In the genomic region with DNA sequence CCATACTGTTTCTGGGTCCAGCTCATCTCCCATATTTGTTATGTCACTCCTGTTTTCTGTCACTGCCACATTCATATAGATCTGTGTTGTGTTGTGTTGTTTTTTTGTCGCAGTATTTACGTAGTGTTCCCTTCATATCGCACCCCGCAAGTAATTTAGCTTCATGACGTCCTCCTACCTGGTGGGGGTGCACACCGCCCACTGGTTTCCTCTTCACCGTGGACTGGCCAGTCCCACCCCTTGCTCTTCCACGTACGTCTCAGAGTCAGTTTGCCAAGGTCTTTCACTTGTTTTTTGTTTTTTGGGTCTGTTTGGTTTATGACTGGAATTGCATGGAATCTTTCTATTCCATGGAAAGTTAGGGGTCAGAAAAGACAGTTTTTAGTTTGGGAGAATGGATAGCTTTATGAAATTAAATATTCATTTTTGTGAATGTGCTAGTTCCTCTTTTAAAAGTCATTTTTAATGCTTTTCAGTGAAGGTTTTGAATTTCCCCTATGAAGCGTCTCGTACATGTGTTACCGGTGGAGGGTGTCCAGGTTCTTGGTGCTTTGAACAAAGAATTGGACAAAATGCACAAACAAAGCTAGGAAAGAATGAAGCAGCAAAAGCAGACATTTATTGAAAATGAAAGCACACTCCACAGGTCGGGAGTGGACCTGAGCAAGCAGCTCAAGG, we compare ENCODE assay signal across 22 cellular contexts.
DNase-seq lines count a peak whose midpoint lies in the region; ATAC-seq, FAIRE-seq and TF ChIP-seq lines count a peak whose summit lies in the region.
"Had no signal": no experiment of that assay in that cellular context is flagged by ENCODE, and none has a peak within 500 bp of the region (broad histone marks: within the 10 kb centered on the region; RNA-seq: fewer than 3 reads in every experiment).

No MANE protein-coding gene starts in this region.

- CTCF ChIA-PET in WTC11 (lab: Charles Lee) = no interaction called here

- H3K4me1 Mint-ChIP-seq in activated T-cell treated with anti-CD3 and anti-CD28 coated beads, Interleukin-2, amount 50 U/mL, for 72 hours (ENCODE audit: low read depth) = no peaks in the 10 kb centered on the region
- H3K4me1 Mint-ChIP-seq in WTC11 = no peaks in the 10 kb centered on the region; the same call in 1 of the 2 replicates

- H3K9me3 Mint-ChIP-seq in activated T-cell treated with anti-CD3 and anti-CD28 coated beads, Interleukin-2, amount 50 U/mL, for 72 hours = no peaks in the 10 kb centered on the region
- no peaks in the 10 kb centered on the region; the same call in 1 of the 2 replicates for H3K9me3 Mint-ChIP-seq in WTC11
- H3K9me3 Mint-ChIP-seq: H9, HFFc6 had no signal

- H3K27me3 Mint-ChIP-seq in activated T-cell treated with anti-CD3 and anti-CD28 coated beads, Interleukin-2, amount 50 U/mL, for 72 hours (ENCODE audit: low read depth) = no peaks in the 10 kb centered on the region
- no peaks in the 10 kb centered on the region for H3K27me3 Mint-ChIP-seq in WTC11 (ENCODE audit: low read depth)

- H3K9me3 ChIP-seq in kidney (ENCODE audit: control insufficient read depth in 1 of 2, low read length in 2 of 2) = no peaks in the 10 kb centered on the region

- FAIRE-seq in kidney (lab: Jason Lieb, UNC) = no peak

- peaks cover 3 to 5% of the 10 kb centered on the region in 2 donors for H3K36me3 Mint-ChIP-seq in activated T-cell treated with anti-CD3 and anti-CD28 coated beads, Interleukin-2, amount 50 U/mL, for 72 hours (ENCODE audit: insufficient read depth in 2 of 2)
- peaks cover 8% of the 10 kb centered on the region for H3K36me3 Mint-ChIP-seq in WTC11

- no peak overlapping the region for H3K4me3 Mint-ChIP-seq in activated T-cell treated with anti-CD3 and anti-CD28 coated beads, Interleukin-2, amount 50 U/mL, for 72 hours
- no peak overlapping the region for H3K4me3 Mint-ChIP-seq in WTC11
- H3K4me3 Mint-ChIP-seq: H9, HFFc6 had no signal

- ATAC-seq in activated T-cell treated with anti-CD3 and anti-CD28 coated beads, Interleukin-2, amount 50 U/mL, for 72 hours (replicated peaks in 1 of 2) = no peak
- no peak for ATAC-seq in WTC11
- ATAC-seq in HG03354 (IDR thresholded peaks at IDR 0.05; ENCODE audit: poor library complexity, severe bottlenecking, unreplicated experiment) = no peak
- ATAC-seq: Panc1, SK-N-SH treated with all-trans-retinoic acid at 6 μM for 48 hours had no signal

- intact Hi-C loops in kidney (cut with DNase I) = no loop called here
- intact Hi-C loops in posterior vena cava (cut with DNase I) = no loop called here

- POLR2A ChIA-PET in WTC11 (lab: Charles Lee) = no interaction called here

- H3K36me3 ChIP-seq in kidney (ENCODE audit: control insufficient read depth in 1 of 2, insufficient read depth in 2 of 2, low read length in 2 of 2) = peaks cover 0 to 4% of the 10 kb centered on the region in 2 donors

- H3K4me1 ChIP-seq in kidney (ENCODE audit: control insufficient read depth in 1 of 2, insufficient read depth in 1 of 2, low read depth in 1 of 2, low read length in 2 of 2) = no peaks in the 10 kb centered on the region

- no peak overlapping the region for H3K9ac ChIP-seq in kidney (ENCODE audit: low read length in 2 of 2)

- no peak for DNase-seq in activated T-cell treated with anti-CD3 and anti-CD28 coated beads, Interleukin-2, amount 50 U/mL, for 72 hours
- no peak for DNase-seq in activated T-cell treated with anti-CD3 and anti-CD28 coated beads, Interleukin-2, amount 50 U/mL, for 48 hours
- DNase-seq in WTC11 (ENCODE audit: low spot score) (no peak), kidney (peak; percentile 25), NOMO-1 treated with DMSO at 0.1 percent for 48 hours (lab: John Stamatoyannopoulos, UW; ENCODE audit: unreplicated experiment) (no peak), germinal center (ENCODE audit: low spot score) (no peak), posterior vena cava (ENCODE audit: low spot score) (no peak)
- DNase-seq: ACHN; EL; H9; HFFc6; KG1; NCI-H1092; NCI-H1930; NCI-H2227 treated with DMSO at 0.1 percent for 48 hours; NCI-H510A treated with DMSO at 0.1 percent for 48 hours; NCI-H774; NK-92 treated with Interleukin-12 subunit alpha and Interleukin-12 subunit beta, amount 100 ng/mL, for 24 hours had no signal

- no peak overlapping the region for H3K4me3 ChIP-seq in kidney (ENCODE audit: low read length in 2 of 2)

- peak overlapping the region; percentile 2 for H3K27ac Mint-ChIP-seq in activated T-cell treated with anti-CD3 and anti-CD28 coated beads, Interleukin-2, amount 50 U/mL, for 72 hours
- 0 out of 2 replicates have a peak overlapping the region, but pooled peaks have one; percentile 3 for H3K27ac Mint-ChIP-seq in WTC11
- H3K27ac Mint-ChIP-seq: H9, HFFc6 had no signal

- H3K27ac ChIP-seq in kidney (ENCODE audit: low read depth in 2 of 2, low read length in 2 of 2) = no peak overlapping the region
- H3K27ac ChIP-seq: C4-2B had no signal

- TF ChIP-seq CTCF in WTC11 (IDR thresholded peaks at IDR 0.05) = no peak
- TF ChIP-seq CTCF in kidney (IDR thresholded peaks at IDR 0.05; ENCODE audit: borderline replicate concordance, extremely low read depth, insufficient read depth) = no peak

TF ChIP-seq in WTC11, 78 proteins besides CTCF, POLR2A, EP300 and RAD21 (continues in another document):
- TF ChIP-seq, protein P1, sequence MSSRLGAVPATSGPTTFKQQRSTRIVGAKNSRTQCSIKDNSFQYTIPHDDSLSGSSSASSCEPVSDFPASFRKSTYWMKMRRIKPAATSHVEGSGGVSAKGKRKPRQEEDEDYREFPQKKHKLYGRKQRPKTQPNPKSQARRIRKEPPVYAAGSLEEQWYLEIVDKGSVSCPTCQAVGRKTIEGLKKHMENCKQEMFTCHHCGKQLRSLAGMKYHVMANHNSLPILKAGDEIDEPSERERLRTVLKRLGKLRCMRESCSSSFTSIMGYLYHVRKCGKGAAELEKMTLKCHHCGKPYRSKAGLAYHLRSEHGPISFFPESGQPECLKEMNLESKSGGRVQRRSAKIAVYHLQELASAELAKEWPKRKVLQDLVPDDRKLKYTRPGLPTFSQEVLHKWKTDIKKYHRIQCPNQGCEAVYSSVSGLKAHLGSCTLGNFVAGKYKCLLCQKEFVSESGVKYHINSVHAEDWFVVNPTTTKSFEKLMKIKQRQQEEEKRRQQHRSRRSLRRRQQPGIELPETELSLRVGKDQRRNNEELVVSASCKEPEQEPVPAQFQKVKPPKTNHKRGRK (CRISPR knock-in tag; IDR thresholded peaks at IDR 0.05; ENCODE audit: borderline replicate concordance) = no peak
- TF ChIP-seq ZNF671 (CRISPR knock-in tag; IDR thresholded peaks at IDR 0.05) (no peak), ZNF396 (CRISPR knock-in tag; IDR thresholded peaks at IDR 0.05; ENCODE audit: borderline replicate concordance) (no peak), ZNF219 (CRISPR knock-in tag; IDR thresholded peaks at IDR 0.05; ENCODE audit: borderline replicate concordance) (no peak), ZNF416 (CRISPR knock-in tag; IDR thresholded peaks at IDR 0.05) (no peak)
- TF ChIP-seq, protein P2, sequence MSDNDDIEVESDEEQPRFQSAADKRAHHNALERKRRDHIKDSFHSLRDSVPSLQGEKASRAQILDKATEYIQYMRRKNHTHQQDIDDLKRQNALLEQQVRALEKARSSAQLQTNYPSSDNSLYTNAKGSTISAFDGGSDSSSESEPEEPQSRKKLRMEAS (CRISPR knock-in tag; IDR thresholded peaks at IDR 0.05) = no peak
- TF ChIP-seq, protein P3, sequence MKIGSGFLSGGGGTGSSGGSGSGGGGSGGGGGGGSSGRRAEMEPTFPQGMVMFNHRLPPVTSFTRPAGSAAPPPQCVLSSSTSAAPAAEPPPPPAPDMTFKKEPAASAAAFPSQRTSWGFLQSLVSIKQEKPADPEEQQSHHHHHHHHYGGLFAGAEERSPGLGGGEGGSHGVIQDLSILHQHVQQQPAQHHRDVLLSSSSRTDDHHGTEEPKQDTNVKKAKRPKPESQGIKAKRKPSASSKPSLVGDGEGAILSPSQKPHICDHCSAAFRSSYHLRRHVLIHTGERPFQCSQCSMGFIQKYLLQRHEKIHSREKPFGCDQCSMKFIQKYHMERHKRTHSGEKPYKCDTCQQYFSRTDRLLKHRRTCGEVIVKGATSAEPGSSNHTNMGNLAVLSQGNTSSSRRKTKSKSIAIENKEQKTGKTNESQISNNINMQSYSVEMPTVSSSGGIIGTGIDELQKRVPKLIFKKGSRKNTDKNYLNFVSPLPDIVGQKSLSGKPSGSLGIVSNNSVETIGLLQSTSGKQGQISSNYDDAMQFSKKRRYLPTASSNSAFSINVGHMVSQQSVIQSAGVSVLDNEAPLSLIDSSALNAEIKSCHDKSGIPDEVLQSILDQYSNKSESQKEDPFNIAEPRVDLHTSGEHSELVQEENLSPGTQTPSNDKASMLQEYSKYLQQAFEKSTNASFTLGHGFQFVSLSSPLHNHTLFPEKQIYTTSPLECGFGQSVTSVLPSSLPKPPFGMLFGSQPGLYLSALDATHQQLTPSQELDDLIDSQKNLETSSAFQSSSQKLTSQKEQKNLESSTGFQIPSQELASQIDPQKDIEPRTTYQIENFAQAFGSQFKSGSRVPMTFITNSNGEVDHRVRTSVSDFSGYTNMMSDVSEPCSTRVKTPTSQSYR (CRISPR knock-in tag; IDR thresholded peaks at IDR 0.05) = no peak
